Comparison of ENCODE assay signal across 39 cellular contexts in genomic region chr20:29314294-29314693, GRCh38.
"Had no signal": no experiment of that assay in that cellular context is flagged by ENCODE, and none has a peak within 500 bp of the region (broad histone marks: within the 10 kb centered on the region; RNA-seq: fewer than 3 reads in every experiment).

No MANE protein-coding gene starts in this region.

- H3K4me1 ChIP-seq: adrenal gland, ascending aorta, body of pancreas, breast epithelium had no signal

- H3K9me3 ChIP-seq: adrenal gland, body of pancreas had no signal

- H3K27ac ChIP-seq: adrenal gland, ascending aorta, body of pancreas, brain microvascular endothelial cell, breast epithelium, cardiac muscle cell had no signal

- H3K36me3 ChIP-seq: adrenal gland, ascending aorta, brain microvascular endothelial cell, breast epithelium, cardiac muscle cell had no signal

- H3K36me3 Mint-ChIP-seq: activated naive CD4-positive, alpha-beta T cell treated with anti-CD3 and anti-CD28 coated beads, Interleukin-2, amount 50 U/mL, for 24 hours; brain had no signal

- H3K4me3 ChIP-seq: adrenal gland, ascending aorta, body of pancreas, breast epithelium, cardiac muscle cell had no signal

- ATAC-seq: activated naive CD4-positive, alpha-beta T cell treated with anti-CD3 and anti-CD28 coated beads, Interleukin-2, amount 50 U/mL, for 72 hours; activated naive CD8-positive, alpha-beta T cell treated with anti-CD3 and anti-CD28 coated beads, Interleukin-2, amount 50 U/mL, for 24 hours; activated T-cell treated with anti-CD3 and anti-CD28 coated beads, Interleukin-2, amount 50 U/mL, for 4 hours; activated T-cell treated with anti-CD3 and anti-CD28 coated beads, Interleukin-2, amount 50 U/mL, for 72 hours; activated T-helper 17 cell treated with anti-CD3 and anti-CD28 coated beads, Interleukin-2, amount 50 U/mL, for 72 hours; body of pancreas had no signal

- H3K27me3 ChIP-seq: adrenal gland, ascending aorta, body of pancreas, brain microvascular endothelial cell, breast epithelium, cardiac muscle cell had no signal

- H3K27me3 Mint-ChIP-seq: activated naive CD4-positive, alpha-beta T cell treated with anti-CD3 and anti-CD28 coated beads, Interleukin-2, amount 50 U/mL, for 24 hours; activated naive CD8-positive, alpha-beta T cell; activated naive CD8-positive, alpha-beta T cell treated with anti-CD3 and anti-CD28 coated beads, Interleukin-2, amount 50 U/mL, for 24 hours; activated T-cell treated with anti-CD3 and anti-CD28 coated beads, Interleukin-2, amount 50 U/mL, for 24 hours; activated T-helper 17 cell treated with anti-CD3 and anti-CD28 coated beads, Interleukin-2, amount 50 U/mL, for 72 hours; brain had no signal

- H3K4me3 Mint-ChIP-seq: activated naive CD4-positive, alpha-beta T cell treated with anti-CD3 and anti-CD28 coated beads for 36 hours; activated naive CD4-positive, alpha-beta T cell treated with anti-CD3 and anti-CD28 coated beads, Interleukin-2, amount 10 ng/mL, durations not matched to agents 7 days and 5 days; activated naive CD4-positive, alpha-beta T cell treated with anti-CD3 and anti-CD28 coated beads, Interleukin-2, amount 50 U/mL, for 24 hours; activated naive CD8-positive, alpha-beta T cell; activated naive CD8-positive, alpha-beta T cell treated with anti-CD3 and anti-CD28 coated beads for 36 hours; activated naive CD8-positive, alpha-beta T cell treated with anti-CD3 and anti-CD28 coated beads, Interleukin-2, amount 10 ng/mL, durations not matched to agents 7 days and 5 days; activated naive CD8-positive, alpha-beta T cell treated with anti-CD3 and anti-CD28 coated beads, Interleukin-2, amount 50 U/mL, for 24 hours; activated T-cell treated with anti-CD3 and anti-CD28 coated beads, Interleukin-2, amount 50 U/mL, for 24 hours; activated T-cell treated with anti-CD3 and anti-CD28 coated beads, Interleukin-2, amount 50 U/mL, for 4 hours; activated T-cell treated with anti-CD3 and anti-CD28 coated beads, Interleukin-2, amount 50 U/mL, for 72 hours; activated T-helper 1 cell treated with anti-CD3 and anti-CD28 coated beads, Interleukin-12 subunit alpha, Interleukin-12 subunit beta, Interleukin-2, Interleukin-4 antibody, amounts not matched to agents 30 ng/mL and 10 ng/mL and 1 ng/mL, durations not matched to agents 14 hours and 24 hours and 36 hours; activated T-helper 17 cell treated with anti-CD3 and anti-CD28 coated beads, Interleukin-2, amount 50 U/mL, for 72 hours; brain; central memory CD8-positive, alpha-beta T cell had no signal

- H3K4me1 Mint-ChIP-seq: activated naive CD4-positive, alpha-beta T cell treated with anti-CD3 and anti-CD28 coated beads, Interleukin-2, amount 10 ng/mL, durations not matched to agents 7 days and 5 days; activated naive CD4-positive, alpha-beta T cell treated with anti-CD3 and anti-CD28 coated beads, Interleukin-2, amount 50 U/mL, for 24 hours; activated naive CD8-positive, alpha-beta T cell treated with anti-CD3 and anti-CD28 coated beads for 36 hours; activated naive CD8-positive, alpha-beta T cell treated with anti-CD3 and anti-CD28 coated beads, Interleukin-2, amount 10 ng/mL, durations not matched to agents 7 days and 5 days; activated naive CD8-positive, alpha-beta T cell treated with anti-CD3 and anti-CD28 coated beads, Interleukin-2, amount 50 U/mL, for 24 hours; brain; central memory CD8-positive, alpha-beta T cell had no signal

- H3K27ac Mint-ChIP-seq: activated naive CD4-positive, alpha-beta T cell treated with anti-CD3 and anti-CD28 coated beads for 36 hours; activated naive CD4-positive, alpha-beta T cell treated with anti-CD3 and anti-CD28 coated beads, Interleukin-2, amount 10 ng/mL, durations not matched to agents 7 days and 5 days; activated naive CD4-positive, alpha-beta T cell treated with anti-CD3 and anti-CD28 coated beads, Interleukin-2, amount 50 U/mL, for 24 hours; activated naive CD4-positive, alpha-beta T cell treated with anti-CD3 and anti-CD28 coated beads, Interleukin-2, amount 50 U/mL, for 72 hours; activated naive CD8-positive, alpha-beta T cell; activated naive CD8-positive, alpha-beta T cell treated with anti-CD3 and anti-CD28 coated beads for 36 hours; activated naive CD8-positive, alpha-beta T cell treated with anti-CD3 and anti-CD28 coated beads, Interleukin-2, amount 10 ng/mL, durations not matched to agents 7 days and 5 days; activated naive CD8-positive, alpha-beta T cell treated with anti-CD3 and anti-CD28 coated beads, Interleukin-2, amount 50 U/mL, for 24 hours; activated T-cell treated with anti-CD3 and anti-CD28 coated beads, Interleukin-2, amount 50 U/mL, for 24 hours; activated T-cell treated with anti-CD3 and anti-CD28 coated beads, Interleukin-2, amount 50 U/mL, for 72 hours; activated T-helper 1 cell treated with anti-CD3 and anti-CD28 coated beads, Interleukin-12 subunit alpha, Interleukin-12 subunit beta, Interleukin-2, Interleukin-4 antibody, amounts not matched to agents 30 ng/mL and 10 ng/mL and 1 ng/mL, durations not matched to agents 14 hours and 24 hours and 36 hours; activated T-helper 17 cell treated with anti-CD3 and anti-CD28 coated beads, Interleukin-2, amount 50 U/mL, for 72 hours; activated T-helper 2 cell treated with anti-CD3 and anti-CD28 coated beads, Interferon-gamma antibody, Interleukin-2, Interleukin-4, amounts not matched to agents 10 μg/mL and 5 μg/mL and 100 μg/mL, durations not matched to agents 14 hours and 24 hours and 36 hours; brain had no signal

- DNase-seq: activated effector memory CD4-positive, alpha-beta T cell treated with anti-CD3 and anti-CD28 coated beads, Interleukin-2, amount 50 U/mL, for 16 hours; activated effector memory CD4-positive, alpha-beta T cell treated with Interleukin-2 at 50 U/mL for 16 hours; activated gamma-delta T cell; activated gamma-delta T cell treated with Interleukin-2 at 50 U/mL for 16 hours; activated naive CD4-positive, alpha-beta T cell; activated naive CD4-positive, alpha-beta T cell treated with anti-CD3 and anti-CD28 coated beads for 36 hours; activated naive CD4-positive, alpha-beta T cell treated with anti-CD3 and anti-CD28 coated beads, Interleukin-2, amount 10 ng/mL, durations not matched to agents 7 days and 5 days; activated naive CD4-positive, alpha-beta T cell treated with anti-CD3 and anti-CD28 coated beads, Interleukin-2, amount 50 U/mL, for 16 hours; activated naive CD4-positive, alpha-beta T cell treated with Interleukin-2 at 50 U/mL for 16 hours; activated naive CD8-positive, alpha-beta T cell treated with anti-CD3 and anti-CD28 coated beads for 36 hours; activated naive CD8-positive, alpha-beta T cell treated with anti-CD3 and anti-CD28 coated beads, Interleukin-2, amount 10 ng/mL, durations not matched to agents 7 days and 5 days; activated naive CD8-positive, alpha-beta T cell treated with anti-CD3 and anti-CD28 coated beads, Interleukin-2, amount 50 U/mL, for 24 hours; activated T-cell treated with anti-CD3 and anti-CD28 coated beads for 4 hours; activated T-cell treated with anti-CD3 and anti-CD28 coated beads, Interleukin-2, amount 50 U/mL, for 1 hour; activated T-cell treated with anti-CD3 and anti-CD28 coated beads, Interleukin-2, amount 50 U/mL, for 24 hours; activated T-cell treated with anti-CD3 and anti-CD28 coated beads, Interleukin-2, amount 50 U/mL, for 4 hours; activated T-cell treated with anti-CD3 and anti-CD28 coated beads, Interleukin-2, amount 50 U/mL, for 48 hours; activated T-cell treated with anti-CD3 and anti-CD28 coated beads, Interleukin-2, amount 50 U/mL, for 72 hours; adrenal gland; amniotic stem cell; amygdala; anterior cingulate cortex; aorta; body of pancreas; brain microvascular endothelial cell; caudate nucleus; central memory CD4-positive, alpha-beta T cell; cerebellar nuclear complex had no signal
